Comparison of ENCODE assay signal across 8 cellular contexts in genomic region chr22:23289851-23290724, GRCh38.
DNase-seq lines count a peak whose midpoint lies in the region; ATAC-seq, FAIRE-seq and TF ChIP-seq lines count a peak whose summit lies in the region.

No MANE protein-coding gene starts in this region.

- intact Hi-C loops in CD8-positive, alpha-beta T cell (cut with DNase I, micrococcal nuclease): no loop called here
- intact Hi-C loops in kidney (cut with DNase I): no loop called here

- peaks cover 63% of the 10 kb centered on the region for H3K36me3 ChIP-seq in CD8-positive, alpha-beta T cell (ENCODE audit: insufficient read depth, low read length)
- H3K36me3 ChIP-seq in kidney (ENCODE audit: control insufficient read depth in 1 of 2, insufficient read depth in 2 of 2, low read length in 2 of 2): peaks cover 40 to 61% of the 10 kb centered on the region in 2 donors

- no peak overlapping the region for H3K4me3 Mint-ChIP-seq in CD8-positive, alpha-beta T cell

- peak; percentile 78 for TF ChIP-seq CTCF in CD8-positive, alpha-beta T cell (IDR thresholded peaks at IDR 0.05)
- TF ChIP-seq CTCF in HL-60 (IDR thresholded peaks at IDR 0.05; ENCODE audit: insufficient read depth, low read length): peak; percentile 52
- peak; percentile 95 for TF ChIP-seq CTCF in astrocyte of the spinal cord (IDR thresholded peaks at IDR 0.05; ENCODE audit: low read depth, low read length)
- TF ChIP-seq CTCF in kidney (IDR thresholded peaks at IDR 0.05; ENCODE audit: borderline replicate concordance, extremely low read depth, insufficient read depth): peak; percentile 53

- no peak overlapping the region for H3K9ac ChIP-seq in kidney (ENCODE audit: low read length in 2 of 2)

- H3K27ac Mint-ChIP-seq in CD8-positive, alpha-beta T cell: peak overlapping the region; percentile 37

- H3K36me3 Mint-ChIP-seq in CD8-positive, alpha-beta T cell: peaks cover 88% of the 10 kb centered on the region

- peak; percentile 24 to 73 (median 46) for DNase-seq in CD8-positive, alpha-beta T cell
- peak; percentile 24 to 50 for DNase-seq in HL-60 (ENCODE audit: low read depth in 1 of 2, low spot score in 1 of 2)
- DNase-seq in T-helper 22 cell (ENCODE audit: low read depth): peak; percentile 25
- DNase-seq in astrocyte of the spinal cord (ENCODE audit: low read depth, low spot score): peak; percentile 32
- DNase-seq in kidney: no peak
- peak; percentile 59 to 65 for DNase-seq in stimulated activated CD4-positive, alpha-beta T cell treated with anti-CD3 and anti-CD28 coated beads, Interleukin-2, amount 100 ng/mL, for 48 hours

- peak; percentile 84 for ATAC-seq in CD8-positive, alpha-beta T cell
- ATAC-seq in HG03442 (IDR thresholded peaks at IDR 0.05; ENCODE audit: unreplicated experiment) (no peak), HG03159 (IDR thresholded peaks at IDR 0.05; ENCODE audit: unreplicated experiment) (no peak)

- H3K27me3 Mint-ChIP-seq in CD8-positive, alpha-beta T cell (ENCODE audit: low read depth): no peaks in the 10 kb centered on the region

- no peaks in the 10 kb centered on the region for H3K9me3 Mint-ChIP-seq in CD8-positive, alpha-beta T cell

- no peaks in the 10 kb centered on the region for H3K4me1 ChIP-seq in CD8-positive, alpha-beta T cell (ENCODE audit: insufficient read depth, low read length)
- peaks cover 0 to 5% of the 10 kb centered on the region in 2 donors for H3K4me1 ChIP-seq in kidney (ENCODE audit: control insufficient read depth in 1 of 2, insufficient read depth in 1 of 2, low read depth in 1 of 2, low read length in 2 of 2)

- POLR2A ChIA-PET in CD8-positive, alpha-beta T cell (lab: Charles Lee): interaction anchor here (0.7 kb wide), 1 partner anchor 8 kb away, joined by 6 read pairs; no protein-coding TSS in a partner anchor

- H3K4me3 ChIP-seq in CD8-positive, alpha-beta T cell (ENCODE audit: low read depth, low read length): no peak overlapping the region
- no peak overlapping the region for H3K4me3 ChIP-seq in HL-60 (replicated peaks; ENCODE audit: insufficient read depth, low read length)
- H3K4me3 ChIP-seq in astrocyte of the spinal cord (ENCODE audit: low read depth, low read length): no peak overlapping the region
- no peak overlapping the region for H3K4me3 ChIP-seq in kidney (ENCODE audit: low read length in 2 of 2)

- no peaks in the 10 kb centered on the region for H3K27me3 ChIP-seq in CD8-positive, alpha-beta T cell (ENCODE audit: insufficient read depth, low read length)
- H3K27me3 ChIP-seq in HL-60 (ENCODE audit: insufficient read depth, poor library complexity, severe bottlenecking): no peaks in the 10 kb centered on the region

- in situ Hi-C loops in astrocyte of the spinal cord (cut with HindIII; ENCODE audit: low sequenced_read_pairs): no loop called here

- no peak for FAIRE-seq in kidney (lab: Jason Lieb, UNC)

- no peaks in the 10 kb centered on the region for H3K9me3 ChIP-seq in CD8-positive, alpha-beta T cell (ENCODE audit: low read length)
- H3K9me3 ChIP-seq in kidney (ENCODE audit: control insufficient read depth in 1 of 2, low read length in 2 of 2): no peaks in the 10 kb centered on the region

- H3K27ac ChIP-seq in CD8-positive, alpha-beta T cell (ENCODE audit: low read depth, low read length): no peak overlapping the region
- no peak overlapping the region for H3K27ac ChIP-seq in HL-60 (replicated peaks)
- H3K27ac ChIP-seq in kidney (ENCODE audit: low read depth in 2 of 2, low read length in 2 of 2): no peak overlapping the region

- CTCF ChIA-PET in CD8-positive, alpha-beta T cell (lab: Charles Lee): interaction anchor here (0.6 to 4.5 kb wide), 30 partner anchors 8 to 333 kb away, joined by 3 to 48 read pairs (median 4); no protein-coding TSS in a partner anchor

- H3K4me1 Mint-ChIP-seq in CD8-positive, alpha-beta T cell (ENCODE audit: low read depth): no peaks in the 10 kb centered on the region
